ENCODE assay signal across 8 cellular contexts in the genomic region with DNA sequence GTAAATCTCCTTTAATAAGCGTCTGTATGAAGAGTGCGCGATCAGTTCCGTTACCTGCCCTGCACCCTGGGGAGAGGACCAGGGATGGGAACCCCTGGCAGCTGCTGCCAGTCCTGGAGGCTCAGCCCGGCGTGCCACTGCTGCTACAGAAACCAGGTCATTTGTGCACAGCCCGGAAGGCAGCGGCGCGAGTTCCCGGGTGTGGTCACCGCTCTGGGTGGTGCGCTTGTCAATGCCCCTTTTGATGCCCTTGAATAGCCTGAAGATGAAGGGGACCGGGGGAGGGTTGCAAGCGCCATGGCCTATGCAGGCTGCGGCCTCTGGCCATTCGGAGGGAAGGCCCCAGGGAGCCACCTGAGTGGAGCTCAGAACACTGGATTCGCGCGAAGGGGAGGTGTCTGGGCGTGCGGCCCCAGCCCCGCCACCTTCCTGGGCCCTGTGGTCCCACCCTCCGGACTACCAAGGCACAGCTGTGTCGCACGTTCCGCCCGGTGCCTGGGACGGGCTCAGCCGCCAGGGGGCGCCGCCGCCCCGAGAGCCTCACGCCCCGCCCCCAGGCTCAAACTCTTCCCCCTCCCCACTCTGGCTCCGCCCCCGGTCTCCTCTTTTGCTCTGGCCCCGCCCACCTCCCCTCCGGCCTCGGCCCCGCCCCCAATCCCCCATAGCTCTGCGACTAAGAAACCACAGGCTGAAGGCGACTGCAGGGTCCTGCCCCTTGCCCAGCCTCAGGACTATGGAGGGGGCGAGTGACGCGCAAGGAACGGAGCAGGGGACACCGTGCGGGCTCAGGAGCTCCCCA. TPM values are rescaled to one million over a fixed set of nuclear protein-coding genes. Genes with fewer than 3 reads are reported as not detected.
DNase-seq lines count a peak whose midpoint lies in the region; ATAC-seq, FAIRE-seq and TF ChIP-seq lines count a peak whose summit lies in the region.

No MANE protein-coding gene starts in this region.

- peak; percentile 61 for DNase-seq in GM19239 (ENCODE audit: insufficient read length, low spot score)
- peak; percentile 62 to 73 (median 67) for DNase-seq in T-helper 2 cell
- peak; percentile 26 for DNase-seq in amniotic epithelial cell (ENCODE audit: low read depth)
- DNase-seq in hepatocyte (ENCODE audit: low spot score) = peak; percentile 50
- DNase-seq in retinal pigment epithelial cell (ENCODE audit: low read depth) = no peak
- no peak for DNase-seq in vagina (ENCODE audit: extremely low spot score in 2 of 2)
- no peak for DNase-seq in SIG-M5 (lab: John Stamatoyannopoulos, UW)

- H3K4me1 ChIP-seq in hepatocyte (ENCODE audit: insufficient read depth) = no peaks in the 10 kb centered on the region
- H3K4me1 ChIP-seq in vagina = peaks cover 10% of the 10 kb centered on the region

- H3K27me3 ChIP-seq in hepatocyte = no peaks in the 10 kb centered on the region
- H3K27me3 ChIP-seq in vagina = no peaks in the 10 kb centered on the region

- H3K27ac ChIP-seq in hepatocyte (no peak overlapping the region), vagina (peak overlapping the region; percentile 71)

- 89% methylated on average over 28 of the region's 50 CpGs for WGBS in hepatocyte (ENCODE audit: low lambda C conversion rate, missing lambda C conversion rate)

- H3K36me3 ChIP-seq in hepatocyte (replicated peaks; ENCODE audit: insufficient read depth, low read depth) (no peaks in the 10 kb centered on the region), vagina (peaks cover 0 to 42% of the 10 kb centered on the region in 2 donors)

- H3K4me2 ChIP-seq in hepatocyte = no peak overlapping the region

- no peaks in the 10 kb centered on the region for H3K9me3 ChIP-seq in hepatocyte (ENCODE audit: low read depth)
- no peaks in the 10 kb centered on the region for H3K9me3 ChIP-seq in vagina

- TF ChIP-seq CTCF in hepatocyte (IDR thresholded peaks at IDR 0.05; ENCODE audit: poor library complexity) (peak; percentile 40), retinal pigment epithelial cell (conservative IDR thresholded peaks at IDR 0.05; ENCODE audit: low read depth, low read length) (peak; percentile 67), vagina (IDR thresholded peaks at IDR 0.05) (peak in 2 of 3 experiments; percentile 20 to 78)

- H2AFZ ChIP-seq in hepatocyte = no peak overlapping the region

- intact Hi-C loops in vagina (cut with DNase I) = no loop called here

- H3K79me2 ChIP-seq in hepatocyte = no peaks in the 10 kb centered on the region

- no peak for ATAC-seq in GM18870 (IDR thresholded peaks at IDR 0.05; ENCODE audit: unreplicated experiment)

- TF ChIP-seq POLR2A in vagina (IDR thresholded peaks at IDR 0.05) = no peak

- FAIRE-seq in GM19239 (lab: Jason Lieb, UNC) = no peak

- H3K4me3 ChIP-seq in hepatocyte (no peak overlapping the region), retinal pigment epithelial cell (ENCODE audit: low read length) (peak overlapping the region; percentile 21), vagina (peak overlapping the region; percentile 11 to 42)

- no peaks in the 10 kb centered on the region for H3K9me2 ChIP-seq in hepatocyte (replicated peaks; ENCODE audit: insufficient read depth)

- H4K20me1 ChIP-seq in hepatocyte (ENCODE audit: insufficient read depth, poor library complexity, severe bottlenecking) = no peaks in the 10 kb centered on the region

RNA-seq across cellular contexts. Expression of a gene that starts 16.5 kb away (rescaled TPM):
- total RNA-seq in hepatocyte (30.5 and 33.9 TPM in 2 replicates), vagina (40.5 TPM)
- polyA plus RNA-seq in hepatocyte = 60.3 and 76.9 TPM in 2 replicates

Comparison
In these comparisons a context has a peak if more than half of its experiments do, and no peak if none do; other contexts are left out.
1. DNase-seq: peak in GM19239 (single experiment), T-helper 2 cell (5 of 5), amniotic epithelial cell (single experiment) and hepatocyte (single experiment); none in retinal pigment epithelial cell (single experiment), vagina (0 of 2) and SIG-M5 (single experiment).
2. Peak in every context shown above with its lines, with median percentiles within 50 percentile points of each other: CTCF ChIP-seq.